In genomic region chr5:54820759-54821158, GRCh38 we compare ENCODE assay signal across 16 cellular contexts.
DNase-seq lines count a peak whose midpoint lies in the region; TF ChIP-seq lines count a peak whose summit lies in the region.
"Had no signal": no experiment of that assay in that cellular context is flagged by ENCODE, and none has a peak within 500 bp of the region (broad histone marks: within the 10 kb centered on the region; RNA-seq: fewer than 3 reads in every experiment).

No MANE protein-coding gene starts in this region.

- H3K27me3 ChIP-seq in cardiac muscle cell (no peaks in the 10 kb centered on the region), left ventricle myocardium inferior (ENCODE audit: low read depth) (no peaks in the 10 kb centered on the region), ascending aorta (no peaks in the 10 kb centered on the region), tibial artery (no peaks in the 10 kb centered on the region)
- H3K27me3 ChIP-seq: BLaER1 had no signal

- H3K27me3 Mint-ChIP-seq in nephron (ENCODE audit: low read depth), result no peaks in the 10 kb centered on the region

- no peaks in the 10 kb centered on the region for H3K36me3 Mint-ChIP-seq in nephron (ENCODE audit: low read depth)
- H3K36me3 Mint-ChIP-seq: CD8-positive, alpha-beta T cell; IgD-negative memory B cell had no signal

- peaks cover 8% of the 10 kb centered on the region for H3K9me3 Mint-ChIP-seq in nephron
- H3K9me3 Mint-ChIP-seq: CD8-positive, alpha-beta T cell; HFFc6 had no signal

- no peaks in the 10 kb centered on the region for H3K36me3 ChIP-seq in cardiac muscle cell
- H3K36me3 ChIP-seq in left ventricle myocardium inferior, result no peaks in the 10 kb centered on the region
- no peaks in the 10 kb centered on the region for H3K36me3 ChIP-seq in ascending aorta
- H3K36me3 ChIP-seq in tibial artery, result no peaks in the 10 kb centered on the region
- H3K36me3 ChIP-seq: BLaER1 had no signal

- peak overlapping the region in 2 of 3 experiments; percentile 0 for H3K27ac Mint-ChIP-seq in nephron
- H3K27ac Mint-ChIP-seq: CD8-positive, alpha-beta T cell; GM23338; HFFc6; IgD-negative memory B cell had no signal

- intact Hi-C loops in left ventricle myocardium inferior (cut with micrococcal nuclease) (no loop called here), ascending aorta (cut with DNase I) (no loop called here), tibial artery (cut with DNase I; ENCODE audit: low total_unique reads) (no loop called here)

- H3K4me3 ChIP-seq in cardiac muscle cell, result no peak overlapping the region
- H3K4me3 ChIP-seq in left ventricle myocardium inferior, result no peak overlapping the region
- no peak overlapping the region for H3K4me3 ChIP-seq in ascending aorta
- no peak overlapping the region for H3K4me3 ChIP-seq in tibial artery
- H3K4me3 ChIP-seq: BLaER1, GM23338 had no signal

- peaks cover 9% of the 10 kb centered on the region for H3K4me1 Mint-ChIP-seq in nephron
- H3K4me1 Mint-ChIP-seq: IgD-negative memory B cell had no signal

- H3K27ac ChIP-seq in cardiac muscle cell (peak overlapping the region; percentile 2), left ventricle myocardium inferior (replicated peaks) (no peak overlapping the region), ascending aorta (peak overlapping the region; percentile 82 to 89), tibial artery (peak overlapping the region; percentile 79 to 80)
- H3K27ac ChIP-seq: BLaER1 had no signal

- H3K9me3 ChIP-seq in cardiac muscle cell (ENCODE audit: low read depth) (no peaks in the 10 kb centered on the region), left ventricle myocardium inferior (replicated peaks) (no peaks in the 10 kb centered on the region), ascending aorta (no peaks in the 10 kb centered on the region), tibial artery (no peaks in the 10 kb centered on the region)
- H3K9me3 ChIP-seq: BLaER1 had no signal

- no peak for DNase-seq in cardiac muscle cell (ENCODE audit: low read depth in 1 of 2, low spot score in 1 of 2)
- DNase-seq in left ventricle myocardium inferior, result no peak
- no peak for DNase-seq in ascending aorta (ENCODE audit: low spot score in 2 of 2)
- DNase-seq in tibial artery, result no peak
- DNase-seq in central memory CD4-positive, alpha-beta T cell, result no peak
- no peak for DNase-seq in C1 segment of cervical spinal cord (lab: John Stamatoyannopoulos, UW)
- DNase-seq in NCI-H345 treated with DMSO at 0.1 percent for 48 hours (lab: John Stamatoyannopoulos, UW; ENCODE audit: unreplicated experiment), result no peak
- DNase-seq: 8988T; CD8-positive, alpha-beta T cell; DMS 273 treated with DMSO at 0.1 percent for 48 hours; DMS53 had no signal

- H3K4me3 Mint-ChIP-seq in nephron, result no peak overlapping the region
- H3K4me3 Mint-ChIP-seq: CD8-positive, alpha-beta T cell; GM23338; HFFc6; IgD-negative memory B cell had no signal

- TF ChIP-seq CTCF in cardiac muscle cell (IDR thresholded peaks at IDR 0.05; ENCODE audit: low read depth, low read length), result no peak
- no peak for TF ChIP-seq CTCF in left ventricle myocardium inferior (IDR thresholded peaks at IDR 0.05; ENCODE audit: borderline replicate concordance)
- no peak for TF ChIP-seq CTCF in ascending aorta (IDR thresholded peaks at IDR 0.05)
- no peak for TF ChIP-seq CTCF in nephron (IDR thresholded peaks at IDR 0.05; ENCODE audit: unreplicated experiment in 3 of 3)
- TF ChIP-seq CTCF in tibial artery (IDR thresholded peaks at IDR 0.05), result no peak

- H3K4me1 ChIP-seq in cardiac muscle cell (ENCODE audit: low read depth), result peaks cover 27% of the 10 kb centered on the region
- H3K4me1 ChIP-seq in left ventricle myocardium inferior, result peaks cover 27% of the 10 kb centered on the region
- H3K4me1 ChIP-seq in ascending aorta, result peaks cover 0 to 29% of the 10 kb centered on the region in 2 donors
- H3K4me1 ChIP-seq in tibial artery, result peaks cover 0 to 63% (median 27%) of the 10 kb centered on the region in 4 donors
- H3K4me1 ChIP-seq: BLaER1 had no signal
